8 cellular contexts compared by ENCODE assay signal in the genomic region with DNA sequence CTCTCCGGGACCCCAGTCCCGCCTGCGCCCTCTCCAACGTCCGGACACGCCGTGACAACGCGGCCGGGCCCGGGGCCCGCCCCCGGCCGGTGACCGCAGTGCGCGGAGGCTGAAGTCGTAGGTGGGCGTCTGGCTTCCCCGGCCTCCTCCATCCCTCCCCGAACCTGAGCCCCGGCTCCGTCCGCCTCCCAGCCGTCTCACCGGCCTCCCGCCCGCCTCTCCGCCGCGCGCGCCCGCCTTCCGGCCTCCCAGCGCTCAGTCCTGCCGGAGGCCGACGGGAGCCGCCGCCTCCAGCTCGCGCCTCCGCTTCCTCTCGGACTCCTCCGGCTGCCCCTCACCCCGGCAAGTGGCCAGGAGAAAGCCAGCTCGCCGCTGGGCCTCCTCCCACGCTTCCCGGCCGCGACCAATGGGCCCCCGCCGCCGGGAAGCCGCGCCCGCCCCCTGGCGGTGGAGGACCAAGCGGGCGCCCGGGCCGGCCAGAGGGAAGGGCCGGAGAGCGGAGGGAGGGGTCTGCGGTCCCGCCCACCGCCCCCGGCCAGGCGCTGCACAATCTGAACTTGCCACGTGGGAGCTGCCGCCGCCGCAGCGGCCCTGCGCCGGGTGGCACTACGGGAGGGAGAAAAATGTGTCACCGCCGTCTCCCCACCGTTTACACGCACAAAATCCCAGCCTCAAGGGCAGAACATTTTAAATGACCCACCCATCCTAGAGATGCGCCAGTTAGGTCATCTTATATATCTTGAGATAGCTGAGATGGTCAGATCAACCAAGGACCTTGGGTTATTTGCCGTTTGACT. TPM values are rescaled to one million over a fixed set of nuclear protein-coding genes. Genes with fewer than 3 reads are reported as not detected.
DNase-seq lines count a peak whose midpoint lies in the region; ATAC-seq and TF ChIP-seq lines count a peak whose summit lies in the region.

Gene FAM3C, minus strand, starts transcription at position 348 of the 797 bp plus-strand sequence. CDS start 13,339 bp downstream, outside the sequence.

- peak; percentile 95 for TF ChIP-seq CTCF in CD4-positive, alpha-beta T cell (IDR thresholded peaks at IDR 0.05)
- TF ChIP-seq CTCF in activated CD8-positive, alpha-beta T cell treated with anti-CD3 and anti-CD28 coated beads for 36 hours (IDR thresholded peaks at IDR 0.05), result peak; percentile 86
- TF ChIP-seq CTCF in lung (IDR thresholded peaks at IDR 0.05; ENCODE audit: control extremely low read depth, extremely low read depth), result peak; percentile 72

- CTCF ChIA-PET in CD4-positive, alpha-beta T cell (lab: Charles Lee), result interaction anchor here (0.8 to 2.6 kb wide), 15 partner anchors 10 to 448 kb away, joined by 3 to 23 read pairs (median 3); no protein-coding TSS in a partner anchor
- CTCF ChIA-PET in activated CD8-positive, alpha-beta T cell treated with anti-CD3 and anti-CD28 coated beads for 36 hours (lab: Charles Lee), result interaction anchor here (0.7 to 6.0 kb wide), 17 partner anchors 11 to 169 kb away, joined by 3 to 83 read pairs (median 7); no protein-coding TSS in a partner anchor

- WGBS in ectodermal cell, 2 experiments, result 1% methylated on average over 84 to 85 of the region's 85 CpGs
- WGBS in lung, 2 donors, result 1% methylated on average over 42 to 85 of the region's 85 CpGs

- intact Hi-C loops in CD4-positive, alpha-beta T cell (cut with DNase I, micrococcal nuclease), result loop anchor here (2.0 to 10.0 kb wide), 2 partner anchors 29 to 411 kb away; partner anchors contain the start of gene CPED1 (in 1 of the 2)
- intact Hi-C loops in activated CD8-positive, alpha-beta T cell treated with anti-CD3 and anti-CD28 coated beads for 36 hours (cut with micrococcal nuclease), result no loop called here

- H3K9me3 ChIP-seq in CD4-positive, alpha-beta T cell (ENCODE audit: control insufficient read depth, low read length), result no peaks in the 10 kb centered on the region
- H3K9me3 ChIP-seq in ectodermal cell (ENCODE audit: control insufficient read depth, low read length), result no peaks in the 10 kb centered on the region
- H3K9me3 ChIP-seq in lung (ENCODE audit: control insufficient read depth in 2 of 2, insufficient read depth in 1 of 2, low read length in 1 of 2), result no peaks in the 10 kb centered on the region

- H3K27ac Mint-ChIP-seq in CD4-positive, alpha-beta T cell, result peak within 1 kb of the TSS; percentile 87
- H3K27ac Mint-ChIP-seq in activated CD8-positive, alpha-beta T cell treated with anti-CD3 and anti-CD28 coated beads for 36 hours, result peak within 1 kb of the TSS; percentile 92

- H3K4me1 Mint-ChIP-seq in CD4-positive, alpha-beta T cell (ENCODE audit: low read depth), result peaks cover 35% of the 10 kb centered on the region
- H3K4me1 Mint-ChIP-seq in activated CD8-positive, alpha-beta T cell treated with anti-CD3 and anti-CD28 coated beads for 36 hours (ENCODE audit: low read depth), result peaks cover 40% of the 10 kb centered on the region

- H3K27me3 ChIP-seq in CD4-positive, alpha-beta T cell (ENCODE audit: control insufficient read depth, insufficient read depth, low read length), result no peaks in the 10 kb centered on the region
- H3K27me3 ChIP-seq in ectodermal cell (ENCODE audit: control insufficient read depth, insufficient read depth, low read length, poor library complexity, severe bottlenecking) (no peaks in the 10 kb centered on the region), lung (ENCODE audit: control insufficient read depth, insufficient read depth) (no peaks in the 10 kb centered on the region)

- H3K4me1 ChIP-seq in ectodermal cell (ENCODE audit: control insufficient read depth, insufficient read depth, low read length), result peaks cover 5% of the 10 kb centered on the region
- peaks cover 0 to 4% of the 10 kb centered on the region in 2 donors for H3K4me1 ChIP-seq in lung (ENCODE audit: control insufficient read depth in 2 of 2, insufficient read depth in 2 of 2, low read length in 2 of 2)

- H3K4me3 ChIP-seq in ectodermal cell (ENCODE audit: insufficient read depth, low read depth, low read length) (peak within 1 kb of the TSS; percentile 82), lung (peak within 1 kb of the TSS; percentile 93)

- no peaks in the 10 kb centered on the region for H3K36me3 Mint-ChIP-seq in CD4-positive, alpha-beta T cell (ENCODE audit: low read depth)
- H3K36me3 Mint-ChIP-seq in activated CD8-positive, alpha-beta T cell treated with anti-CD3 and anti-CD28 coated beads for 36 hours (ENCODE audit: low read depth), result peaks cover 23% of the 10 kb centered on the region

- H3K9me3 Mint-ChIP-seq in CD4-positive, alpha-beta T cell, result no peaks in the 10 kb centered on the region
- H3K9me3 Mint-ChIP-seq in activated CD8-positive, alpha-beta T cell treated with anti-CD3 and anti-CD28 coated beads for 36 hours, result peaks cover 2% of the 10 kb centered on the region

- H3K27ac ChIP-seq in CD4-positive, alpha-beta T cell (ENCODE audit: low read depth, low read length), result peak within 1 kb of the TSS; percentile 65
- H3K27ac ChIP-seq in ectodermal cell (ENCODE audit: insufficient read depth, low read depth, low read length, poor library complexity, severe bottlenecking), result peak within 1 kb of the TSS; percentile 70
- H3K27ac ChIP-seq in lung (ENCODE audit: low read depth in 1 of 2, low read length in 1 of 2), result peak within 1 kb of the TSS; percentile 82 to 93

- no peaks in the 10 kb centered on the region for H3K27me3 Mint-ChIP-seq in CD4-positive, alpha-beta T cell
- no peaks in the 10 kb centered on the region for H3K27me3 Mint-ChIP-seq in activated CD8-positive, alpha-beta T cell treated with anti-CD3 and anti-CD28 coated beads for 36 hours

- H3K4me3 Mint-ChIP-seq in CD4-positive, alpha-beta T cell, result peak within 1 kb of the TSS; percentile 93
- peak within 1 kb of the TSS; percentile 79 for H3K4me3 Mint-ChIP-seq in activated CD8-positive, alpha-beta T cell treated with anti-CD3 and anti-CD28 coated beads for 36 hours

- DNase-seq in CD4-positive, alpha-beta T cell, result peak; percentile 44 to 77 (median 61)
- DNase-seq in NCI-H82 (lab: John Stamatoyannopoulos, UW) (peak; percentile 94), lung (ENCODE audit: low spot score) (peak; percentile 92)
- peak; percentile 90 for DNase-seq in activated CD8-positive, alpha-beta T cell treated with anti-CD3 and anti-CD28 coated beads for 36 hours
- DNase-seq in stimulated activated CD4-positive, alpha-beta T cell treated with anti-CD3 and anti-CD28 coated beads, TNF-alpha, amount 100 ng/mL, for 4 hours (ENCODE audit: low read depth in 3 of 3), result peak; percentile 74 to 84 (median 78)

- POLR2A ChIA-PET in CD4-positive, alpha-beta T cell (lab: Charles Lee), result interaction anchor here (0.9 to 2.1 kb wide), 11 partner anchors 8 to 151 kb away, joined by 3 to 11 read pairs (median 4); no protein-coding TSS in a partner anchor
- POLR2A ChIA-PET in activated CD8-positive, alpha-beta T cell treated with anti-CD3 and anti-CD28 coated beads for 36 hours (lab: Charles Lee), result interaction anchor here (0.6 to 2.9 kb wide), 13 partner anchors 10 to 149 kb away, joined by 3 to 13 read pairs (median 3); no protein-coding TSS in a partner anchor

- ATAC-seq in CD4-positive, alpha-beta T cell (ENCODE audit: poor library complexity), result peak; percentile 71
- peak; percentile 76 for ATAC-seq in GM19395 (IDR thresholded peaks at IDR 0.05; ENCODE audit: unreplicated experiment)
- ATAC-seq in HG03565 (IDR thresholded peaks at IDR 0.05; ENCODE audit: unreplicated experiment), result peak; percentile 74
- peak; percentile 88 for ATAC-seq in activated CD8-positive, alpha-beta T cell treated with anti-CD3 and anti-CD28 coated beads for 36 hours
- peak; percentile 100 for ATAC-seq in lung (ENCODE audit: insufficient read depth, low FRiP score)

- H3K36me3 ChIP-seq in ectodermal cell (ENCODE audit: control insufficient read depth, insufficient read depth, low read length) (no peaks in the 10 kb centered on the region), lung (ENCODE audit: control insufficient read depth in 2 of 2, insufficient read depth in 2 of 2, low read length in 2 of 2) (no peaks in the 10 kb centered on the region)

RNA-seq across cellular contexts. Expression of gene FAM3C, which starts in this region (rescaled TPM):
- total RNA-seq in CD4-positive, alpha-beta T cell, result 10 to 100 TPM in 1 of 2 experiments, 1 to 10 TPM in 1; 7.9 to 10.5 TPM
- 10 to 100 TPM; 18.6 to 19.1 TPM for total RNA-seq in activated CD8-positive, alpha-beta T cell treated with anti-CD3 and anti-CD28 coated beads for 36 hours
- polyA plus RNA-seq in ectodermal cell (2013, experiment 1 of 4), result 66.9 TPM
- polyA plus RNA-seq in ectodermal cell (2013, experiment 2 of 4), result 68.3 TPM
- polyA plus RNA-seq in ectodermal cell (2013, experiment 3 of 4), result 53.7 TPM
- 61.5 TPM for polyA plus RNA-seq in ectodermal cell (2013, experiment 4 of 4)
- 10 to 100 TPM; 38.9 to 62.2 TPM for total RNA-seq in lung
- polyA plus RNA-seq in lung, result 10 to 100 TPM; 26.3 to 36.3 TPM

Comparison
In these comparisons a context has a peak if more than half of its experiments do, and no peak if none do; other contexts are left out.
1. Peak in every context shown above with its lines: DNase-seq, ATAC-seq, H3K4me3 ChIP-seq and H3K27ac ChIP-seq.